In the genomic region with DNA sequence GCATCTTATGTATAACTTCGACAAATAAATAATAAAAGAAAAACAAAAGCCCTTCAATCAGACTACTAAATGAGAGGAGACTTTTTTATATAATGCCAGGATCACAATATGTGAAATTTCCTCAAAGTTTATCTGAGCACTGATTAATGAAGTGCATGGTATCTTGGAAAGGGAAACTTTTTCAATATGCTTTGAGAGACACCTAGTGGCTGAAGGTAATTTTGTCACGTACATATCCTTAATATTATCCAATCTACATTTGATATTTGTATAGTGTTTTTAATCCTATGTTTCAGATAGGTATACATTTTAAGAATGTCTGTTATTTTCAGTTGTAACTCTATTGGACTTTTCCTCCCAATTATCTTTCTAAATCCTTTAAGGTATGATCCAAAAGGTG, we compare ENCODE assay signal across 8 cellular contexts.
DNase-seq lines count a peak whose midpoint lies in the region; FAIRE-seq and TF ChIP-seq lines count a peak whose summit lies in the region.

No MANE protein-coding gene starts in this region.

- TF ChIP-seq CTCF in cardiac fibroblast (IDR thresholded peaks at IDR 0.05; ENCODE audit: low read depth, low read length) (no peak), nephron (IDR thresholded peaks at IDR 0.05; ENCODE audit: unreplicated experiment in 3 of 3) (peak; percentile 50 to 78 (median 62))

- peak overlapping the region in 1 of 3 experiments; percentile 31 for H3K27ac Mint-ChIP-seq in nephron

- no peaks in the 10 kb centered on the region for H3K36me3 Mint-ChIP-seq in nephron (ENCODE audit: low read depth)

- H3K4me3 Mint-ChIP-seq in nephron = no peak overlapping the region

- H3K27me3 Mint-ChIP-seq in nephron (ENCODE audit: low read depth) = no peaks in the 10 kb centered on the region

- no peaks in the 10 kb centered on the region for H3K9me3 Mint-ChIP-seq in nephron

- FAIRE-seq in GM12891 (lab: Jason Lieb, UNC) (peak; percentile 26), GM12892 (lab: Jason Lieb, UNC) (no peak)

- H3K4me3 ChIP-seq in cardiac fibroblast (replicated peaks in 1 of 2; ENCODE audit: low read depth in 2 of 2, low read length in 2 of 2) = no peak overlapping the region

- no peak for TF ChIP-seq POLR2A in GM12891 (IDR thresholded peaks at IDR 0.05; ENCODE audit: low read depth, low read length)
- no peak for TF ChIP-seq POLR2A in GM12892 (IDR thresholded peaks at IDR 0.05; ENCODE audit: low read depth, low read length)

- no peak for DNase-seq in GM12891 (ENCODE audit: insufficient read length, low spot score)
- DNase-seq in MV-4-11 (lab: John Stamatoyannopoulos, UW) = peak; percentile 17
- DNase-seq in cardiac fibroblast (ENCODE audit: low read depth in 2 of 2) = peak; percentile 56 to 60
- DNase-seq in activated CD4-positive, alpha-beta T cell treated with anti-CD3 and anti-CD28 coated beads, Interleukin-2, amount 50 U/mL, for 48 hours = no peak
- DNase-seq in GM12892 (ENCODE audit: insufficient read length) = no peak
- no peak for DNase-seq in hepatic stellate cell (ENCODE audit: low spot score)
- DNase-seq in NCI-H128 (lab: John Stamatoyannopoulos, UW; ENCODE audit: unreplicated experiment) = no peak

- peaks cover 7% of the 10 kb centered on the region for H3K4me1 Mint-ChIP-seq in nephron

TF ChIP-seq in GM12891, 5 proteins besides CTCF, POLR2A, EP300 and RAD21:
- TF ChIP-seq POLR2AphosphoS5 (IDR thresholded peaks at IDR 0.05; ENCODE audit: low read depth, low read length) (no peak), TAF1 (IDR thresholded peaks at IDR 0.05; ENCODE audit: low read depth, low read length) (no peak), SPI1 (IDR thresholded peaks at IDR 0.05; ENCODE audit: low read depth, low read length) (no peak), PAX5 (IDR thresholded peaks at IDR 0.05; ENCODE audit: insufficient read depth, low read length, severe bottlenecking) (no peak), POU2F2 (IDR thresholded peaks at IDR 0.05; ENCODE audit: low read depth, low read length) (no peak)

Comparison
In these comparisons a context has a peak if more than half of its experiments do, and no peak if none do; other contexts are left out.
1. DNase-seq: peak in MV-4-11 (single experiment) and cardiac fibroblast (2 of 2); none in GM12891 (single experiment), activated CD4-positive, alpha-beta T cell treated with anti-CD3 and anti-CD28 coated beads, Interleukin-2, amount 50 U/mL, for 48 hours (0 of 2), GM12892 (single experiment), hepatic stellate cell (single experiment) and NCI-H128 (single experiment).